10 cellular contexts compared by ENCODE assay signal in genomic region chr18:44681611-44682010, GRCh38. TPM values are rescaled to one million over a fixed set of nuclear protein-coding genes. Genes with fewer than 3 reads are reported as not detected.
DNase-seq lines count a peak whose midpoint lies in the region; ATAC-seq and TF ChIP-seq lines count a peak whose summit lies in the region.
"Had no signal": no experiment of that assay in that cellular context is flagged by ENCODE, and none has a peak within 500 bp of the region (broad histone marks: within the 10 kb centered on the region; RNA-seq: fewer than 3 reads in every experiment).

No MANE protein-coding gene starts in this region.

- H3K4me1 Mint-ChIP-seq in neural progenitor cell = peaks cover 11% of the 10 kb centered on the region
- H3K4me1 Mint-ChIP-seq in activated CD8-positive, alpha-beta T cell treated with anti-CD3 and anti-CD28 coated beads for 36 hours (ENCODE audit: low read depth) = no peaks in the 10 kb centered on the region

- no peak for DNase-seq in HAP-1 (ENCODE audit: low spot score in 2 of 2)
- DNase-seq in choroid plexus epithelial cell (ENCODE audit: low read depth) = no peak
- no peak for DNase-seq in neural progenitor cell (ENCODE audit: low spot score)
- DNase-seq in activated CD8-positive, alpha-beta T cell treated with anti-CD3 and anti-CD28 coated beads for 36 hours = no peak
- DNase-seq: activated gamma-delta T cell treated with Interleukin-2 at 50 U/mL for 16 hours, T-helper 1 cell had no signal

- peaks cover 13% of the 10 kb centered on the region for H4K20me1 ChIP-seq in neural progenitor cell (ENCODE audit: low read depth)

- no peak overlapping the region for H3K9ac ChIP-seq in neural progenitor cell

- H3K9me3 ChIP-seq in HAP-1 (no peaks in the 10 kb centered on the region), neural progenitor cell (ENCODE audit: low read depth) (no peaks in the 10 kb centered on the region)

- no peak overlapping the region for H3K4me3 Mint-ChIP-seq in neural progenitor cell
- no peak overlapping the region for H3K4me3 Mint-ChIP-seq in activated CD8-positive, alpha-beta T cell treated with anti-CD3 and anti-CD28 coated beads for 36 hours

- POLR2A ChIA-PET in activated CD8-positive, alpha-beta T cell treated with anti-CD3 and anti-CD28 coated beads for 36 hours (lab: Charles Lee) = no interaction called here

- H3K27me3 Mint-ChIP-seq in neural progenitor cell (ENCODE audit: insufficient read depth, low read depth) = peaks cover 2% of the 10 kb centered on the region
- peaks cover 24% of the 10 kb centered on the region for H3K27me3 Mint-ChIP-seq in activated CD8-positive, alpha-beta T cell treated with anti-CD3 and anti-CD28 coated beads for 36 hours

- TF ChIP-seq CTCF in choroid plexus epithelial cell (conservative IDR thresholded peaks at IDR 0.05; ENCODE audit: low read depth, low read length) (no peak), neural progenitor cell (IDR thresholded peaks at IDR 0.05) (no peak)
- no peak for TF ChIP-seq CTCF in activated CD8-positive, alpha-beta T cell treated with anti-CD3 and anti-CD28 coated beads for 36 hours (IDR thresholded peaks at IDR 0.05)

- peak overlapping the region; percentile 93 for H3K4me2 ChIP-seq in neural progenitor cell

- ATAC-seq in HG02981 (IDR thresholded peaks at IDR 0.05; ENCODE audit: unreplicated experiment) (no peak), HG03457 (IDR thresholded peaks at IDR 0.05; ENCODE audit: unreplicated experiment) (no peak), GM21529 (IDR thresholded peaks at IDR 0.05; ENCODE audit: unreplicated experiment) (no peak)
- ATAC-seq in activated CD8-positive, alpha-beta T cell treated with anti-CD3 and anti-CD28 coated beads for 36 hours = no peak

- peak overlapping the region; percentile 75 for H3K4me3 ChIP-seq in ACC112 (ENCODE audit: low read depth, low read length)
- H3K4me3 ChIP-seq in HAP-1 = peak overlapping the region; percentile 44; the same call in 1 of the 2 replicates
- peak overlapping the region; percentile 15 for H3K4me3 ChIP-seq in choroid plexus epithelial cell (ENCODE audit: low read depth, low read length)
- H3K4me3 ChIP-seq in neural progenitor cell = peak overlapping the region; percentile 96

- H3K4me1 ChIP-seq in ACC112 (ENCODE audit: control insufficient read depth, insufficient read depth, low read length, unreplicated experiment) (peaks cover 20% of the 10 kb centered on the region), HAP-1 (peaks cover 8% of the 10 kb centered on the region), neural progenitor cell (peaks cover 21% of the 10 kb centered on the region)

- intact Hi-C loops in activated CD8-positive, alpha-beta T cell treated with anti-CD3 and anti-CD28 coated beads for 36 hours (cut with micrococcal nuclease) = loop anchor here (2.0 to 5.0 kb wide), 2 partner anchors 43 to 211 kb away; no protein-coding TSS in a partner anchor

- in situ Hi-C loops in HAP-1 (cut with MboI; ENCODE audit: low sequenced_read_pairs) = no loop called here

- CTCF ChIA-PET in activated CD8-positive, alpha-beta T cell treated with anti-CD3 and anti-CD28 coated beads for 36 hours (lab: Charles Lee) = no interaction called here

- no peaks in the 10 kb centered on the region for H3K36me3 ChIP-seq in ACC112 (ENCODE audit: insufficient read depth, low read length)
- H3K36me3 ChIP-seq in HAP-1 (replicated peaks) = no peaks in the 10 kb centered on the region
- no peaks in the 10 kb centered on the region for H3K36me3 ChIP-seq in neural progenitor cell

- H3F3A ChIP-seq in neural progenitor cell (ENCODE audit: low read depth) = peaks cover 41% of the 10 kb centered on the region

- H3K27ac ChIP-seq in ACC112 (ENCODE audit: low read depth, low read length) = no peak overlapping the region
- no peak overlapping the region for H3K27ac ChIP-seq in neural progenitor cell

- H3K9me3 Mint-ChIP-seq in neural progenitor cell = peaks cover 3% of the 10 kb centered on the region
- H3K9me3 Mint-ChIP-seq in activated CD8-positive, alpha-beta T cell treated with anti-CD3 and anti-CD28 coated beads for 36 hours = no peaks in the 10 kb centered on the region

- no peaks in the 10 kb centered on the region for H3K27me3 ChIP-seq in ACC112 (ENCODE audit: insufficient read depth, low read length)
- H3K27me3 ChIP-seq in HAP-1 (ENCODE audit: low read depth) = no peaks in the 10 kb centered on the region
- no peaks in the 10 kb centered on the region for H3K27me3 ChIP-seq in neural progenitor cell

- H3K27ac Mint-ChIP-seq in neural progenitor cell = no peak overlapping the region
- H3K27ac Mint-ChIP-seq in activated CD8-positive, alpha-beta T cell treated with anti-CD3 and anti-CD28 coated beads for 36 hours = no peak overlapping the region

- H3K36me3 Mint-ChIP-seq in neural progenitor cell = peaks cover 4% of the 10 kb centered on the region
- H3K36me3 Mint-ChIP-seq in activated CD8-positive, alpha-beta T cell treated with anti-CD3 and anti-CD28 coated beads for 36 hours (ENCODE audit: low read depth) = no peaks in the 10 kb centered on the region

- H3K79me2 ChIP-seq in ACC112 (ENCODE audit: control insufficient read depth, insufficient read depth, low read length, unreplicated experiment) = no peaks in the 10 kb centered on the region
- peaks cover 63% of the 10 kb centered on the region for H3K79me2 ChIP-seq in neural progenitor cell (ENCODE audit: low read depth)

- H2AFZ ChIP-seq in ACC112 (ENCODE audit: low read length, unreplicated experiment) = no peak overlapping the region
- H2AFZ ChIP-seq in neural progenitor cell (replicated peaks) = no peak overlapping the region

RNA-seq across cellular contexts. Expression of gene SETBP1, which starts 0.9 kb away (rescaled TPM):
- total RNA-seq in neural progenitor cell (ENCODE audit: low replicate concordance) = 12.0 and 14.4 TPM in 2 replicates
- 10 to 100 TPM; 10.2 to 10.4 TPM for total RNA-seq in activated CD8-positive, alpha-beta T cell treated with anti-CD3 and anti-CD28 coated beads for 36 hours

Comparison
In these comparisons a context has a peak if more than half of its experiments do, and no peak if none do; other contexts are left out.
1. H3K4me3 ChIP-seq: peak in every context shown above with its lines; median percentile 96 in neural progenitor cell; 75 in ACC112; 44 in HAP-1; 15 in choroid plexus epithelial cell.